In the genomic region with DNA sequence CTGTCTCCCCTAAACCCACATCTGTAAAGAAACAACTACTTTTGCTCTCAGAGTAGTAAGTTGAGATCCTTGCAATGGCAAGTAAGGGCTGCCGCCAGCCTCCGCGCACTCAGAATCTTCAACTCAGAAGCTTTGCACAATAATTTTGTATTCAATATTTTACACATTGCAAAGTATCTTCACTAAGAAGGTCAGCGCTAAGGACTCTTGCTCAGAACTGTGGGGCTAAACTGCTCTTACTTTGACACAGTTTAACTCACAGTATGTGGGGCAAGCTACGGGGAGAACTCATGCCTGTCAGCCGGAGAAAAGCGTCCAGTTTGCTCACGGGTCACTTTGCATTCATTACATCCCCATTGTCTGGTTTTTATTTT, we compare ENCODE assay signal across 8 cellular contexts. TPM values are rescaled to one million over a fixed set of nuclear protein-coding genes. Genes with fewer than 3 reads are reported as not detected.
A peak's percentile ranks its signal among the peaks of the same experiment; 100 is the strongest.
DNase-seq lines count a peak whose midpoint lies in the region; ATAC-seq and TF ChIP-seq lines count a peak whose summit lies in the region.

No MANE protein-coding gene starts in this region.

- H3K27me3 ChIP-seq in foreskin keratinocyte (no peaks in the 10 kb centered on the region), prostate gland (replicated peaks; ENCODE audit: insufficient read depth) (no peaks in the 10 kb centered on the region)

- in situ Hi-C loops in G401 (cut with HindIII; ENCODE audit: low sequenced_read_pairs) = no loop called here

- no peak for TF ChIP-seq POLR2A in prostate gland (IDR thresholded peaks at IDR 0.05)

- CTCF ChIA-PET in T-cell (lab: Charles Lee) = interaction anchor here (1.1 to 2.0 kb wide), 3 partner anchors 28 to 460 kb away, joined by 3 to 34 read pairs (median 12); no protein-coding TSS in a partner anchor

- no peaks in the 10 kb centered on the region for H3K9me3 Mint-ChIP-seq in T-cell

- no peaks in the 10 kb centered on the region for H3K27me3 Mint-ChIP-seq in T-cell

- H3K4me1 Mint-ChIP-seq in T-cell = peaks cover 20 to 27% (median 25%) of the 10 kb centered on the region in 3 donors

- ATAC-seq in T-cell (replicated peaks in 1 of 4) = no peak
- ATAC-seq in foreskin keratinocyte = no peak
- ATAC-seq in omental fat pad (ENCODE audit: low FRiP score) = no peak

- H3K4me3 Mint-ChIP-seq in T-cell = peak overlapping the region; percentile 82 to 85 (median 83)

- peak overlapping the region; percentile 93 to 94 for H3K4me3 ChIP-seq in prostate gland

- peaks cover 6% of the 10 kb centered on the region for H3K36me3 Mint-ChIP-seq in T-cell

- intact Hi-C loops in prostate gland (cut with DNase I) = no loop called here

- peak overlapping the region; percentile 49 to 82 for H3K27ac Mint-ChIP-seq in T-cell

- peak; percentile 19 for DNase-seq in G401 (ENCODE audit: low spot score)
- no peak for DNase-seq in T-cell
- DNase-seq in foreskin keratinocyte = peak in 1 of 2 donors; percentile 51
- no peak for DNase-seq in prostate gland (ENCODE audit: low spot score)
- no peak for DNase-seq in cortex of kidney (lab: John Stamatoyannopoulos, UW)
- DNase-seq in superior temporal gyrus (ENCODE audit: extremely low spot score) = no peak
- DNase-seq in activated CD4-positive, alpha-beta T cell treated with anti-CD3 and anti-CD28 coated beads, Interleukin-2, amount 50 U/mL, for 1 hour = no peak
- no peak for DNase-seq in omental fat pad (ENCODE audit: low spot score)

- no peak for TF ChIP-seq CTCF in foreskin keratinocyte (conservative IDR thresholded peaks at IDR 0.05)
- no peak for TF ChIP-seq CTCF in prostate gland (IDR thresholded peaks at IDR 0.05)
- TF ChIP-seq CTCF in omental fat pad (IDR thresholded peaks at IDR 0.05) = no peak

- H3K36me3 ChIP-seq in prostate gland = no peaks in the 10 kb centered on the region

- POLR2A ChIA-PET in T-cell (lab: Charles Lee) = no interaction called here

- 9% methylated on average over 8 of the region's 8 CpGs for WGBS in prostate gland

- H3K4me1 ChIP-seq in foreskin keratinocyte = peaks cover 12% of the 10 kb centered on the region
- peaks cover 3% of the 10 kb centered on the region for H3K4me1 ChIP-seq in prostate gland (replicated peaks)

- no peaks in the 10 kb centered on the region for H3K9me3 ChIP-seq in prostate gland

- H3K27ac ChIP-seq in foreskin keratinocyte = peak overlapping the region; percentile 79
- H3K27ac ChIP-seq in prostate gland = peak overlapping the region; percentile 78 to 80

RNA-seq across cellular contexts. Expression of a gene that starts 1.0 kb away (rescaled TPM):
- 8.0 and 9.1 TPM in 2 replicates for total RNA-seq in G401 (2014; rRNA removed; shearing (Covaris generic))
- total RNA-seq in T-cell = 10 to 100 TPM; 12.6 to 26.5 (median 17.6) TPM
- 7.5 and 10.9 TPM in 2 replicates for total RNA-seq in foreskin keratinocyte
- polyA plus RNA-seq in foreskin keratinocyte = 5.9 and 7.7 TPM in 2 replicates
- 10 to 100 TPM in 1 of 2 donors, 1 to 10 TPM in 1; 2.7 to 21.1 TPM for total RNA-seq in prostate gland
- 10 to 100 TPM in 2 of 4 donors, 1 to 10 TPM in 2; 5.0 to 17.5 (median 9.5) TPM for total RNA-seq in omental fat pad
